In genomic region chr6:10749734-10750133, GRCh38 we compare ENCODE assay signal across 14 cellular contexts. TPM values are rescaled to one million over a fixed set of nuclear protein-coding genes. Genes with fewer than 3 reads are reported as not detected.
DNase-seq lines count a peak whose midpoint lies in the region; ATAC-seq, FAIRE-seq and TF ChIP-seq lines count a peak whose summit lies in the region.
"Had no signal": no experiment of that assay in that cellular context is flagged by ENCODE, and none has a peak within 500 bp of the region (broad histone marks: within the 10 kb centered on the region; RNA-seq: fewer than 3 reads in every experiment).

No MANE protein-coding gene starts in this region.

- H3K36me3 ChIP-seq in OCI-LY7 (ENCODE audit: insufficient read depth, low read length) (peaks cover 50% of the 10 kb centered on the region), astrocyte (ENCODE audit: insufficient read depth, low read length) (peaks cover 17% of the 10 kb centered on the region)

- peaks cover 10% of the 10 kb centered on the region for H3K36me3 Mint-ChIP-seq in activated naive CD4-positive, alpha-beta T cell treated with anti-CD3 and anti-CD28 coated beads, Interleukin-2, amount 50 U/mL, for 24 hours
- peaks cover 43% of the 10 kb centered on the region for H3K36me3 Mint-ChIP-seq in activated naive CD4-positive, alpha-beta T cell treated with anti-CD3 and anti-CD28 coated beads, Interleukin-2, amount 10 ng/mL, durations not matched to agents 7 days and 5 days
- H3K36me3 Mint-ChIP-seq in astrocyte (ENCODE audit: low read depth, unreplicated experiment) (peaks cover 6% of the 10 kb centered on the region), progenitor cell of endocrine pancreas (ENCODE audit: insufficient read depth) (peaks cover 13% of the 10 kb centered on the region)

- no peak overlapping the region for H3K27ac Mint-ChIP-seq in activated naive CD4-positive, alpha-beta T cell treated with anti-CD3 and anti-CD28 coated beads, Interleukin-2, amount 50 U/mL, for 24 hours
- H3K27ac Mint-ChIP-seq in activated naive CD4-positive, alpha-beta T cell treated with anti-CD3 and anti-CD28 coated beads, Interleukin-2, amount 10 ng/mL, durations not matched to agents 7 days and 5 days = no peak overlapping the region
- no peak overlapping the region for H3K27ac Mint-ChIP-seq in astrocyte (ENCODE audit: unreplicated experiment)
- peak overlapping the region; percentile 94 for H3K27ac Mint-ChIP-seq in progenitor cell of endocrine pancreas

- ATAC-seq in HG02623 (IDR thresholded peaks at IDR 0.05; ENCODE audit: unreplicated experiment) = no peak

- no peaks in the 10 kb centered on the region for H3K27me3 Mint-ChIP-seq in activated naive CD4-positive, alpha-beta T cell treated with anti-CD3 and anti-CD28 coated beads, Interleukin-2, amount 50 U/mL, for 24 hours
- H3K27me3 Mint-ChIP-seq in activated naive CD4-positive, alpha-beta T cell treated with anti-CD3 and anti-CD28 coated beads, Interleukin-2, amount 10 ng/mL, durations not matched to agents 7 days and 5 days = no peaks in the 10 kb centered on the region
- no peaks in the 10 kb centered on the region for H3K27me3 Mint-ChIP-seq in astrocyte (ENCODE audit: low read depth, unreplicated experiment)
- no peaks in the 10 kb centered on the region for H3K27me3 Mint-ChIP-seq in progenitor cell of endocrine pancreas

- no peaks in the 10 kb centered on the region for H4K20me1 ChIP-seq in OCI-LY7 (ENCODE audit: insufficient read depth, low read length)
- H4K20me1 ChIP-seq in astrocyte (ENCODE audit: insufficient read depth, low read length) = peaks cover 21% of the 10 kb centered on the region

- H3K4me3 Mint-ChIP-seq in activated naive CD4-positive, alpha-beta T cell treated with anti-CD3 and anti-CD28 coated beads, Interleukin-2, amount 50 U/mL, for 24 hours = peak overlapping the region; percentile 91
- H3K4me3 Mint-ChIP-seq in activated naive CD4-positive, alpha-beta T cell treated with anti-CD3 and anti-CD28 coated beads, Interleukin-2, amount 10 ng/mL, durations not matched to agents 7 days and 5 days = no peak overlapping the region
- H3K4me3 Mint-ChIP-seq in astrocyte (ENCODE audit: unreplicated experiment) (no peak overlapping the region), progenitor cell of endocrine pancreas (ENCODE audit: low read depth) (peak overlapping the region; percentile 96)

- H3K9me3 Mint-ChIP-seq in activated naive CD4-positive, alpha-beta T cell treated with anti-CD3 and anti-CD28 coated beads, Interleukin-2, amount 50 U/mL, for 24 hours = no peaks in the 10 kb centered on the region
- H3K9me3 Mint-ChIP-seq in activated naive CD4-positive, alpha-beta T cell treated with anti-CD3 and anti-CD28 coated beads, Interleukin-2, amount 10 ng/mL, durations not matched to agents 7 days and 5 days = no peaks in the 10 kb centered on the region
- no peaks in the 10 kb centered on the region for H3K9me3 Mint-ChIP-seq in astrocyte (ENCODE audit: unreplicated experiment)
- no peaks in the 10 kb centered on the region for H3K9me3 Mint-ChIP-seq in progenitor cell of endocrine pancreas (ENCODE audit: low read depth)

- BruUV-seq in OCI-LY7 (replicated peaks; lab: Mats Ljungman, UMichigan) = no TSS peak

- no peak overlapping the region for H2AFZ ChIP-seq in OCI-LY7 (ENCODE audit: low read length)
- H2AFZ ChIP-seq in astrocyte (ENCODE audit: low read depth, low read length) = no peak overlapping the region

- no peak for FAIRE-seq in astrocyte (lab: Jason Lieb, UNC)
- no peak for FAIRE-seq in D721Med (lab: Jason Lieb, UNC)

- H3K9ac ChIP-seq in astrocyte (ENCODE audit: low read length) = no peak overlapping the region

- H3K27me3 ChIP-seq in astrocyte (ENCODE audit: insufficient read depth, low read length) = no peaks in the 10 kb centered on the region
- H3K27me3 ChIP-seq: MG63 had no signal

- CTCF ChIA-PET in activated naive CD4-positive, alpha-beta T cell treated with anti-CD3 and anti-CD28 coated beads, Interleukin-2, amount 10 ng/mL, durations not matched to agents 7 days and 5 days (lab: Charles Lee) = interaction anchor here (1.0 to 2.6 kb wide), 4 partner anchors 10 to 239 kb away, joined by 3 to 8 read pairs (median 4); no protein-coding TSS in a partner anchor
- CTCF ChIA-PET in OCI-LY7 (lab: Charles Lee; ENCODE audit: unreplicated experiment) = no interaction called here

- intact Hi-C loops in OCI-LY7 (cut with micrococcal nuclease; ENCODE audit: unreplicated experiment) = loop anchor here (5.0 kb wide), 1 partner anchor 237 kb away; no protein-coding TSS in a partner anchor

- H3K4me1 ChIP-seq in OCI-LY7 (ENCODE audit: insufficient read depth, low read length, poor library complexity, severe bottlenecking) (peaks cover 27% of the 10 kb centered on the region), astrocyte (ENCODE audit: insufficient read depth, low read length) (peaks cover 15% of the 10 kb centered on the region)

- TF ChIP-seq CTCF in OCI-LY7 (conservative IDR thresholded peaks at IDR 0.05; ENCODE audit: low read length) = no peak
- TF ChIP-seq CTCF in astrocyte (IDR thresholded peaks at IDR 0.05; ENCODE audit: insufficient read depth, low read depth, low read length) = no peak
- no peak for TF ChIP-seq CTCF in progenitor cell of endocrine pancreas (IDR thresholded peaks at IDR 0.05; ENCODE audit: unreplicated experiment)
- no peak for TF ChIP-seq CTCF in D721Med (IDR thresholded peaks at IDR 0.05; ENCODE audit: insufficient read depth, missing control alignments)

- H3K4me2 ChIP-seq in OCI-LY7 (ENCODE audit: low read length) (peak overlapping the region; percentile 92), astrocyte (ENCODE audit: low read length) (peak overlapping the region; percentile 91)

- H3K9me3 ChIP-seq in OCI-LY7 (ENCODE audit: low read length) = no peaks in the 10 kb centered on the region
- no peaks in the 10 kb centered on the region for H3K9me3 ChIP-seq in astrocyte (ENCODE audit: insufficient read depth, low read depth, low read length)
- H3K9me3 ChIP-seq: MG63 had no signal

- H3K27ac ChIP-seq in OCI-LY7 (ENCODE audit: low read depth, low read length, poor library complexity, severe bottlenecking) (no peak overlapping the region), astrocyte (ENCODE audit: low read depth, low read length) (no peak overlapping the region)
- H3K27ac ChIP-seq: VCaP had no signal

- H3K9me2 ChIP-seq in OCI-LY7 (ENCODE audit: insufficient read depth, low read length) = no peaks in the 10 kb centered on the region

- DNase-seq in activated naive CD4-positive, alpha-beta T cell treated with anti-CD3 and anti-CD28 coated beads, Interleukin-2, amount 10 ng/mL, durations not matched to agents 7 days and 5 days = no peak
- no peak for DNase-seq in OCI-LY7 (ENCODE audit: low spot score)
- no peak for DNase-seq in astrocyte (ENCODE audit: low read depth)
- DNase-seq in progenitor cell of endocrine pancreas (ENCODE audit: low spot score, unreplicated experiment) = no peak
- no peak for DNase-seq in D721Med (ENCODE audit: insufficient read length, low spot score)
- no peak for DNase-seq in NCI-H446 (lab: John Stamatoyannopoulos, UW)
- DNase-seq: cerebellar nuclear complex; MG63; NCI-H345; stimulated activated CD4-positive, alpha-beta T cell treated with anti-CD3 and anti-CD28 coated beads, Interleukin-4, amount 100 ng/mL, for 4 hours; stimulated activated naive CD4-positive, alpha-beta T cell treated with Interleukin-2 at 50 U/mL for 16 hours had no signal

- H3K79me2 ChIP-seq in OCI-LY7 (ENCODE audit: insufficient read depth, low read depth, low read length) (peaks cover 31% of the 10 kb centered on the region), astrocyte (ENCODE audit: insufficient read depth, low read length) (peaks cover 61% of the 10 kb centered on the region)

- H3K4me3 ChIP-seq in OCI-LY7 (ENCODE audit: low read depth, low read length, poor library complexity, severe bottlenecking) (no peak overlapping the region), astrocyte (ENCODE audit: insufficient read depth, low read depth, low read length) (no peak overlapping the region)
- H3K4me3 ChIP-seq: MG63 had no signal

- POLR2A ChIA-PET in OCI-LY7 (lab: Charles Lee) = interaction anchor here (1.0 kb wide), 1 partner anchor 12 kb away, joined by 5 read pairs; no protein-coding TSS in a partner anchor

- peaks cover 64% of the 10 kb centered on the region for H3K4me1 Mint-ChIP-seq in activated naive CD4-positive, alpha-beta T cell treated with anti-CD3 and anti-CD28 coated beads, Interleukin-2, amount 50 U/mL, for 24 hours
- peaks cover 70% of the 10 kb centered on the region for H3K4me1 Mint-ChIP-seq in activated naive CD4-positive, alpha-beta T cell treated with anti-CD3 and anti-CD28 coated beads, Interleukin-2, amount 10 ng/mL, durations not matched to agents 7 days and 5 days
- H3K4me1 Mint-ChIP-seq in astrocyte (ENCODE audit: low read depth, unreplicated experiment) = no peaks in the 10 kb centered on the region
- H3K4me1 Mint-ChIP-seq in progenitor cell of endocrine pancreas (ENCODE audit: low read depth) = peaks cover 32% of the 10 kb centered on the region

RNA-seq across cellular contexts. Expression of gene TMEM14B, which starts 2.1 kb away (rescaled TPM):
- total RNA-seq in OCI-LY7 (2014; rRNA removed; shearing (Covaris generic)) = 93.2 and 103 TPM in 2 replicates
- 111 and 125 TPM in 2 replicates for total RNA-seq in OCI-LY7 (2022)
- 52.2 and 52.8 TPM in 2 replicates for total RNA-seq in astrocyte
- 52.7 and 56.2 TPM in 2 replicates for total RNA-seq in progenitor cell of endocrine pancreas

RNA-seq across cellular contexts. Expression of gene TMEM14C, which starts 26.9 kb away (rescaled TPM):
- 23.7 and 40.2 TPM in 2 replicates for total RNA-seq in OCI-LY7 (2014; rRNA removed; shearing (Covaris generic))
- total RNA-seq in OCI-LY7 (2022) (33.9 and 39.5 TPM in 2 replicates), astrocyte (128 and 134 TPM in 2 replicates), progenitor cell of endocrine pancreas (63.2 and 63.6 TPM in 2 replicates)

RNA-seq across cellular contexts. Expression of gene PAK1IP1, which starts 55.0 kb away (rescaled TPM):
- 27.8 and 29.7 TPM in 2 replicates for total RNA-seq in OCI-LY7 (2014; rRNA removed; shearing (Covaris generic))
- total RNA-seq in OCI-LY7 (2022) = 20.3 and 21.8 TPM in 2 replicates
- total RNA-seq in astrocyte = 20.1 and 21.9 TPM in 2 replicates
- total RNA-seq in progenitor cell of endocrine pancreas = 12.9 and 14.1 TPM in 2 replicates

RNA-seq across cellular contexts. Expression of gene C6orf52, which starts 55.3 kb away (rescaled TPM):
- 0.66 TPM in 1 of 2 replicates, not detected in the other for total RNA-seq in OCI-LY7 (2014; rRNA removed; shearing (Covaris generic))
- total RNA-seq in OCI-LY7 (2022) = 1.0 TPM in 1 of 2 replicates, not detected in the other
- total RNA-seq in astrocyte = 2.3 and 2.9 TPM in 2 replicates
- 3.5 and 4.8 TPM in 2 replicates for total RNA-seq in progenitor cell of endocrine pancreas

Comparison
In these comparisons a context has a peak if more than half of its experiments do, and no peak if none do; other contexts are left out.
1. H3K4me3 Mint-ChIP-seq: peak in activated naive CD4-positive, alpha-beta T cell treated with anti-CD3 and anti-CD28 coated beads, Interleukin-2, amount 50 U/mL, for 24 hours (single experiment) and progenitor cell of endocrine pancreas (single experiment); none in activated naive CD4-positive, alpha-beta T cell treated with anti-CD3 and anti-CD28 coated beads, Interleukin-2, amount 10 ng/mL, durations not matched to agents 7 days and 5 days (single experiment) and astrocyte (single experiment).